Comparison of ENCODE assay signal across 8 cellular contexts in genomic region chr11:110710520-110711381, GRCh38. TPM values are rescaled to one million over a fixed set of nuclear protein-coding genes. Genes with fewer than 3 reads are reported as not detected.
DNase-seq lines count a peak whose midpoint lies in the region; ATAC-seq and TF ChIP-seq lines count a peak whose summit lies in the region.

No MANE protein-coding gene starts in this region.

- no peaks in the 10 kb centered on the region for H3K36me3 ChIP-seq in heart left ventricle

- TF ChIP-seq POLR2A in heart left ventricle (IDR thresholded peaks at IDR 0.05) = no peak

- CTCF ChIA-PET in activated CD8-positive, alpha-beta T cell treated with anti-CD3 and anti-CD28 coated beads for 36 hours (lab: Charles Lee) = no interaction called here

- no peaks in the 10 kb centered on the region for H3K36me3 Mint-ChIP-seq in activated CD8-positive, alpha-beta T cell treated with anti-CD3 and anti-CD28 coated beads for 36 hours (ENCODE audit: low read depth)
- H3K36me3 Mint-ChIP-seq in osteocyte (ENCODE audit: unreplicated experiment) = peaks cover 3% of the 10 kb centered on the region

- ATAC-seq in Right ventricle myocardium superior (ENCODE audit: poor library complexity) = no peak
- no peak for ATAC-seq in Right ventricle myocardium inferior
- ATAC-seq in activated CD8-positive, alpha-beta T cell treated with anti-CD3 and anti-CD28 coated beads for 36 hours = no peak
- no peak for ATAC-seq in heart left ventricle
- no peak for ATAC-seq in GM21526 (IDR thresholded peaks at IDR 0.05; ENCODE audit: low FRiP score, unreplicated experiment)
- no peak for ATAC-seq in HG03565 (IDR thresholded peaks at IDR 0.05; ENCODE audit: unreplicated experiment)

- H3K4me3 Mint-ChIP-seq in activated CD8-positive, alpha-beta T cell treated with anti-CD3 and anti-CD28 coated beads for 36 hours = peak overlapping the region; percentile 63
- peak overlapping the region; percentile 74 for H3K4me3 Mint-ChIP-seq in osteocyte (ENCODE audit: unreplicated experiment)

- WGBS in heart left ventricle, 4 donors = 7 to 10% (median 9%) methylated on average over 34 to 35 of the region's 35 CpGs

- no peak overlapping the region for H3K27ac Mint-ChIP-seq in activated CD8-positive, alpha-beta T cell treated with anti-CD3 and anti-CD28 coated beads for 36 hours
- H3K27ac Mint-ChIP-seq in osteocyte (ENCODE audit: unreplicated experiment) = no peak overlapping the region

- H3K27ac ChIP-seq in heart left ventricle = no peak overlapping the region

- H3K27me3 ChIP-seq in heart left ventricle = peaks cover 3 to 59% (median 26%) of the 10 kb centered on the region in 9 donors

- intact Hi-C loops in Right ventricle myocardium superior (cut with DNase I) = no loop called here
- intact Hi-C loops in Right ventricle myocardium inferior (cut with DNase I) = loop anchor here (10.0 kb wide), 1 partner anchor 514 kb away; no protein-coding TSS in a partner anchor
- intact Hi-C loops in activated CD8-positive, alpha-beta T cell treated with anti-CD3 and anti-CD28 coated beads for 36 hours (cut with micrococcal nuclease) = no loop called here
- intact Hi-C loops in heart left ventricle (cut with DNase I) = loop anchor here in 4 of 10 donors (5.0 to 10.0 kb wide), 2 partner anchors 522 to 524 kb away; no protein-coding TSS in a partner anchor

- H3K4me1 Mint-ChIP-seq in activated CD8-positive, alpha-beta T cell treated with anti-CD3 and anti-CD28 coated beads for 36 hours (ENCODE audit: low read depth) = peaks cover 13% of the 10 kb centered on the region
- peaks cover 21% of the 10 kb centered on the region for H3K4me1 Mint-ChIP-seq in osteocyte (ENCODE audit: unreplicated experiment)

- no peaks in the 10 kb centered on the region for H3K9me3 ChIP-seq in heart left ventricle

- H3K9me3 Mint-ChIP-seq in activated CD8-positive, alpha-beta T cell treated with anti-CD3 and anti-CD28 coated beads for 36 hours = no peaks in the 10 kb centered on the region
- no peaks in the 10 kb centered on the region for H3K9me3 Mint-ChIP-seq in osteocyte (ENCODE audit: unreplicated experiment)

- TF ChIP-seq CTCF in activated CD8-positive, alpha-beta T cell treated with anti-CD3 and anti-CD28 coated beads for 36 hours (IDR thresholded peaks at IDR 0.05) = no peak
- TF ChIP-seq CTCF in heart left ventricle (IDR thresholded peaks at IDR 0.05) (no peak), osteocyte (IDR thresholded peaks at IDR 0.05) (no peak)

- peak overlapping the region; percentile 37 to 65 (median 59) for H3K4me3 ChIP-seq in heart left ventricle

- peaks cover 0 to 29% (median 14%) of the 10 kb centered on the region in 12 donors for H3K4me1 ChIP-seq in heart left ventricle

- peak; percentile 46 for DNase-seq in Right ventricle myocardium superior
- no peak for DNase-seq in Right ventricle myocardium inferior (ENCODE audit: missing footprints)
- DNase-seq in activated CD8-positive, alpha-beta T cell treated with anti-CD3 and anti-CD28 coated beads for 36 hours = no peak
- DNase-seq in heart left ventricle = peak; percentile 15 to 45 (median 24)
- DNase-seq in osteocyte (ENCODE audit: extremely low spot score, unreplicated experiment) = no peak
- DNase-seq in activated gamma-delta T cell treated with Interleukin-2 at 50 U/mL for 16 hours = no peak

- POLR2A ChIA-PET in activated CD8-positive, alpha-beta T cell treated with anti-CD3 and anti-CD28 coated beads for 36 hours (lab: Charles Lee) = no interaction called here

- H3K27me3 Mint-ChIP-seq in activated CD8-positive, alpha-beta T cell treated with anti-CD3 and anti-CD28 coated beads for 36 hours = peaks cover 65% of the 10 kb centered on the region
- peaks cover 43% of the 10 kb centered on the region for H3K27me3 Mint-ChIP-seq in osteocyte (ENCODE audit: unreplicated experiment)

RNA-seq across cellular contexts. Expression of gene ARHGAP20, which starts 1.5 kb away (rescaled TPM):
- 0.38 TPM for total RNA-seq in Right ventricle myocardium superior
- 0.46 TPM for total RNA-seq in Right ventricle myocardium inferior
- under 1 TPM; 0.25 to 0.45 TPM for total RNA-seq in activated CD8-positive, alpha-beta T cell treated with anti-CD3 and anti-CD28 coated beads for 36 hours
- 1 to 10 TPM in 1 of 9 donors, under 1 TPM in 8; 0.05 to 2.1 (median 0.44) TPM for total RNA-seq in heart left ventricle
- under 1 TPM; 0.08 to 0.17 TPM for polyA plus RNA-seq in heart left ventricle
- total RNA-seq in osteocyte = 0.91 and 1.0 TPM in 2 replicates

Comparison
In these comparisons a context has a peak if more than half of its experiments do, and no peak if none do; other contexts are left out.
1. DNase-seq: peak in Right ventricle myocardium superior (single experiment) and heart left ventricle (5 of 5); none in Right ventricle myocardium inferior (single experiment), activated CD8-positive, alpha-beta T cell treated with anti-CD3 and anti-CD28 coated beads for 36 hours (single experiment), osteocyte (single experiment) and activated gamma-delta T cell treated with Interleukin-2 at 50 U/mL for 16 hours (single experiment).